In the genomic region with DNA sequence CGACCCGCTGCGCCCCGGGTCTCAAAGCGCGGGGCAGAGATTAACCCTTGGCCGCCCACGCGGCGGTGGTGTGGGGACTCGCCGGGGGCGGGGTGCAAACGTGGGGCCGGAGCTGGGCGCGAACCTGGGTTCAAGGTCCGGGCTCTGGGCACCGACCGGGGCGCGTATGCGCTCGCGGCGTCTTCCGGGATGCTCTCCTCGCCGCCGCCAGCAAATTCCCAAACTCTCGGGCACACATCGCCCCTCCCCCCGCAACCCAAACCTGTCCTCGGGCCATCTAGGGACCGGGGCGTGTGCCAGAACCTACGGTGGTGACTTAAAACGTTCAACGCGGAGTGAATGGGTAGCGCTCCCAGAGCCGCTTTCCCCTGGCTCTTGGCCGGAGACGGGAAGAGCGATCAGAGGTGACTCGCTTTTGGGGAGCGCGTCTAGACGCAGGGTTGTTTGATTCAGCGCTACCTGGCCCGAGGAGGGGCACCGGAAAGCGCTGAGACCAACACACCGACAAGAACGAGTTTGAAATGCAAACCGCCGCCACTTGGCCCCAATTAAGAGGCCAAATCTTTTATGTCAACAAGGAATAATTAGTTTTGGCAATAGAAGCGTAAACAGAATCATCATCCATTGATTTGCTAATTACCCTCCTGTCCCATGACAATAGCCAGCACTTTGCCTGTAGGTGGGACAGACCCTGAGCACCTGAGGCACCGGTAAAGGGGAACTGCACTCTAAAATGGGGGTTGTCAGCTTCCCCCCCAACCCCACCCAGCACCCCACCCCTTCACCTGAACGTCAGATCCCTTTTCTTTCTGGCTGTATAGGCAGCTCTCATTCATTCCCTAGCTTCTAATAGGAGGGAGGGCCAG, we compare ENCODE assay signal across 8 cellular contexts. TPM values are rescaled to one million over a fixed set of nuclear protein-coding genes. Genes with fewer than 3 reads are reported as not detected.
DNase-seq lines count a peak whose midpoint lies in the region; ATAC-seq lines count a peak whose summit lies in the region.

No MANE protein-coding gene starts in this region.

- peaks cover 20% of the 10 kb centered on the region for H3K4me1 Mint-ChIP-seq in activated naive CD8-positive, alpha-beta T cell treated with anti-CD3 and anti-CD28 coated beads, Interleukin-2, amount 50 U/mL, for 24 hours

- peak overlapping the region; percentile 52 for H3K4me3 ChIP-seq in iPS-15b (ENCODE audit: low read depth, low read length)
- H3K4me3 ChIP-seq in skeletal muscle tissue (ENCODE audit: low read length in 3 of 3), result peak overlapping the region; percentile 43 to 56 (median 43)

- H3K27ac Mint-ChIP-seq in activated naive CD8-positive, alpha-beta T cell treated with anti-CD3 and anti-CD28 coated beads, Interleukin-2, amount 50 U/mL, for 24 hours, result no peak overlapping the region

- no peaks in the 10 kb centered on the region for H3K9me3 Mint-ChIP-seq in activated naive CD8-positive, alpha-beta T cell treated with anti-CD3 and anti-CD28 coated beads, Interleukin-2, amount 50 U/mL, for 24 hours

- H3K4me1 ChIP-seq in iPS-15b (ENCODE audit: control insufficient read depth, insufficient read depth, low read length), result peaks cover 13% of the 10 kb centered on the region
- peaks cover 5 to 16% (median 15%) of the 10 kb centered on the region in 3 donors for H3K4me1 ChIP-seq in skeletal muscle tissue (ENCODE audit: control insufficient read depth in 3 of 3, insufficient read depth in 3 of 3, low read length in 3 of 3)

- H3K36me3 Mint-ChIP-seq in activated naive CD8-positive, alpha-beta T cell treated with anti-CD3 and anti-CD28 coated beads, Interleukin-2, amount 50 U/mL, for 24 hours (ENCODE audit: low read depth), result no peaks in the 10 kb centered on the region

- peaks cover 32% of the 10 kb centered on the region for H3K27me3 Mint-ChIP-seq in activated naive CD8-positive, alpha-beta T cell treated with anti-CD3 and anti-CD28 coated beads, Interleukin-2, amount 50 U/mL, for 24 hours

- H3K36me3 ChIP-seq in iPS-15b (ENCODE audit: control insufficient read depth, insufficient read depth, low read length) (no peaks in the 10 kb centered on the region), skeletal muscle tissue (ENCODE audit: control insufficient read depth in 3 of 3, insufficient read depth in 3 of 3, low read length in 3 of 3) (no peaks in the 10 kb centered on the region)

- no peaks in the 10 kb centered on the region for H3K9me3 ChIP-seq in iPS-15b (ENCODE audit: control insufficient read depth, insufficient read depth, low read length)
- no peaks in the 10 kb centered on the region for H3K9me3 ChIP-seq in skeletal muscle tissue (ENCODE audit: control insufficient read depth in 3 of 3, low read length in 3 of 3)

- no peak overlapping the region for H3K9ac ChIP-seq in iPS-15b (ENCODE audit: low read depth, low read length)
- H3K9ac ChIP-seq in skeletal muscle tissue (ENCODE audit: low read depth in 1 of 3, low read length in 3 of 3), result peak overlapping the region in 1 of 3 donors; percentile 40

- H3K27me3 ChIP-seq in iPS-15b (ENCODE audit: control insufficient read depth, insufficient read depth, low read length) (peaks cover 66% of the 10 kb centered on the region), skeletal muscle tissue (ENCODE audit: control insufficient read depth in 3 of 3, insufficient read depth in 3 of 3, low read length in 3 of 3) (peaks cover 20 to 71% (median 48%) of the 10 kb centered on the region in 3 donors)

- H3K27ac ChIP-seq in skeletal muscle tissue (ENCODE audit: low read depth, low read length), result no peak overlapping the region

- DNase-seq in NCI-H1092 treated with DMSO at 0.1 percent for 48 hours (lab: John Stamatoyannopoulos, UW) (peak; percentile 34), NCI-H1092 (lab: John Stamatoyannopoulos, UW) (no peak), NCI-H1105 (lab: John Stamatoyannopoulos, UW) (peak; percentile 61), SIG-M5 (lab: John Stamatoyannopoulos, UW) (no peak), SIG-M5 treated with dmso at 0.1 percent for 504 hours (lab: John Stamatoyannopoulos, UW; ENCODE audit: unreplicated experiment) (no peak)
- DNase-seq in activated naive CD8-positive, alpha-beta T cell treated with anti-CD3 and anti-CD28 coated beads, Interleukin-2, amount 50 U/mL, for 24 hours, result peak; percentile 16

- no peak for ATAC-seq in activated naive CD8-positive, alpha-beta T cell treated with anti-CD3 and anti-CD28 coated beads, Interleukin-2, amount 50 U/mL, for 24 hours

- H3K4me3 Mint-ChIP-seq in activated naive CD8-positive, alpha-beta T cell treated with anti-CD3 and anti-CD28 coated beads, Interleukin-2, amount 50 U/mL, for 24 hours, result peak overlapping the region; percentile 70

RNA-seq across cellular contexts. Expression of a gene that starts 46.2 kb away (rescaled TPM):
- total RNA-seq in skeletal muscle tissue, result 1.0 TPM

Comparison
In these comparisons a context has a peak if more than half of its experiments do, and no peak if none do; other contexts are left out.
1. DNase-seq: peak in NCI-H1092 treated with DMSO at 0.1 percent for 48 hours (single experiment), NCI-H1105 (single experiment) and activated naive CD8-positive, alpha-beta T cell treated with anti-CD3 and anti-CD28 coated beads, Interleukin-2, amount 50 U/mL, for 24 hours (single experiment); none in NCI-H1092 (single experiment), SIG-M5 (single experiment) and SIG-M5 treated with dmso at 0.1 percent for 504 hours (single experiment).